Comparison of ENCODE assay signal across 26 cellular contexts in the genomic region with DNA sequence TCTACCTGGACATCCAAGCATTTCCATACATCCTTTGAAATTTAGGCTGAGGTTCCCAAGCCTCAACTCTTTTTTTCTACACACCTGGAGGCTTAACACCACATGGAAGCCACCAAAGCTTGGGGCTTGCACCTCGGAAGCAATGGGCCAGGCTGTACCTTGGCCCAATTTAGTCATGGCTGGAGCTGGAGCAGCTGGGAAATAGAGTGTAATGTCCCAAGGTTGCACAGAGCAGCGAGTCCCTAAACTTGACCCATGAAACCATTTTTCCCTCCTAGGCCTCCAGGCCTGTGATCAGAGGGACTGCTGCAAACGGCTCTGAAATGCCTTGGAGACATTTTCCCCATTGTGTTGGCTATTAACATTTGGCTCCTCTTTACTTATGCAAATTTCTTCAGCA.
"Had no signal": no experiment of that assay in that cellular context is flagged by ENCODE, and none has a peak within 500 bp of the region (broad histone marks: within the 10 kb centered on the region; RNA-seq: fewer than 3 reads in every experiment).

No MANE protein-coding gene starts in this region.

- ATAC-seq: left colon, left lung, lower lobe of right lung, natural killer cell, right lobe of liver, upper lobe of right lung had no signal

- H3K4me2 ChIP-seq: neural progenitor cell, smooth muscle cell had no signal

- H2AFZ ChIP-seq: neural progenitor cell had no signal

- H3K27ac ChIP-seq: left lung, lower lobe of right lung, neural progenitor cell, ovary, right atrium auricular region, right lobe of liver, suprapubic skin, thoracic aorta, tibial artery, upper lobe of right lung had no signal

- H3K4me1 ChIP-seq: left lung, lower lobe of right lung, neural progenitor cell, right atrium auricular region, right lobe of liver, suprapubic skin, tibial artery, upper lobe of right lung had no signal

- FAIRE-seq: islet of Langerhans, kidney, urothelium cell line had no signal

- H3K4me3 ChIP-seq: left lung, lower lobe of right lung, neural progenitor cell, ovary, right atrium auricular region, right lobe of liver, smooth muscle cell, suprapubic skin, thoracic aorta, tibial artery, upper lobe of right lung had no signal

- H3K36me3 ChIP-seq: left lung, lower lobe of right lung, neural progenitor cell, ovary, right atrium auricular region, right lobe of liver, suprapubic skin, thoracic aorta, tibial artery, upper lobe of right lung had no signal

- DNase-seq: hippocampal formation; immature natural killer cell; left colon; left lung; lower lobe of right lung; mammary epithelial cell; mesenchymal stem cell; naive B cell; natural killer cell; nephron progenitor cell; ovary; right lobe of liver; stimulated activated CD4-positive, alpha-beta T cell treated with anti-CD3 and anti-CD28 coated beads, Interleukin-1b, Interleukin-23, amount 100 ng/mL, for 48 hours; stimulated activated CD4-positive, alpha-beta T cell treated with anti-CD3 and anti-CD28 coated beads, Interleukin-2, amount 100 ng/mL, for 48 hours; stimulated activated naive CD4-positive, alpha-beta T cell; tibial artery; trophoblast cell; upper lobe of right lung had no signal

- H3K27me3 ChIP-seq: left lung, neural progenitor cell, ovary, right atrium auricular region, right lobe of liver, suprapubic skin, tibial artery, upper lobe of right lung had no signal

- H3K9ac ChIP-seq: neural progenitor cell had no signal

- H3K9me3 ChIP-seq: right lobe of liver had no signal
